16 cellular contexts compared by ENCODE assay signal in the genomic region with DNA sequence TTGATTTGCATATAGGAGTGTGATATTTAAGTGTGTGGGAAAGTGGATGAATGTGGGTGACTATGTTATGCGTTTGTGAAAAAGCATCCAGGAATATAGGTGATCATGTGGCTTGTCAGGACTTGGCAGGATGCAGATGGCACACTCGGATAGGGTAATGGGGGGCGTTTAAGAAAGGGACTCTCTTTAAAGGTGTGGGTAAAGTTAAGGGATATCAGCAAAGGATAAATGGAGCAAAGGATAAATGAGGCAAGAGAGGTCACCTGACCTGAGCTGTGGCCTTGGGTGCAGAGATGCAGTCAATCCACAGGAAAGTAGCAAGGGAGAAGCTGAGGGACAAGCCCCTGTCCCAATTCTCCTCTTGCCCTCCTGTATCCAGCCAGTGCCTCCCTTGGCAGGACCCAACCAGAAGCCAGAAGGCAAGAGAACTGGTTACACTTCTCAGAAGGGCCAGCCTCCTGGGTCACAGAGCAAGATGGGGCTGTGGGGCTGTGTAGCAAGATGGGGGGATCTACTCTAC. TPM values are rescaled to one million over a fixed set of nuclear protein-coding genes. Genes with fewer than 3 reads are reported as not detected.
DNase-seq lines count a peak whose midpoint lies in the region; ATAC-seq and FAIRE-seq lines count a peak whose summit lies in the region.
"Had no signal": no experiment of that assay in that cellular context is flagged by ENCODE, and none has a peak within 500 bp of the region (broad histone marks: within the 10 kb centered on the region; RNA-seq: fewer than 3 reads in every experiment).

No MANE protein-coding gene starts in this region.

- peaks cover 26% of the 10 kb centered on the region for H3K4me1 Mint-ChIP-seq in activated CD4-positive, alpha-beta T cell treated with anti-CD3 and anti-CD28 coated beads for 36 hours
- peaks cover 18% of the 10 kb centered on the region for H3K4me1 Mint-ChIP-seq in activated naive CD8-positive, alpha-beta T cell treated with anti-CD3 and anti-CD28 coated beads, Interleukin-2, amount 50 U/mL, for 24 hours

- peak; percentile 43 for DNase-seq in activated CD4-positive, alpha-beta T cell treated with anti-CD3 and anti-CD28 coated beads for 36 hours
- no peak for DNase-seq in activated CD4-positive, alpha-beta T cell treated with anti-CD3 and anti-CD28 coated beads for 1 hour
- DNase-seq in activated naive CD8-positive, alpha-beta T cell treated with anti-CD3 and anti-CD28 coated beads, Interleukin-2, amount 50 U/mL, for 24 hours = peak; percentile 16
- DNase-seq in GM19239 (ENCODE audit: insufficient read length, low spot score) = no peak
- DNase-seq in COLO829 (ENCODE audit: low spot score) = no peak
- no peak for DNase-seq in DMS79 (lab: John Stamatoyannopoulos, UW)
- DNase-seq: 8988T, activated gamma-delta T cell treated with Interleukin-2 at 50 U/mL for 16 hours, endodermal cell, gastrocnemius medialis, KBM-7, mesenchymal stem cell, NCI-H1436, SW 1271 had no signal

- H3K9me3 Mint-ChIP-seq in activated CD4-positive, alpha-beta T cell treated with anti-CD3 and anti-CD28 coated beads for 36 hours (ENCODE audit: low read depth) = no peaks in the 10 kb centered on the region
- H3K9me3 Mint-ChIP-seq in activated naive CD8-positive, alpha-beta T cell treated with anti-CD3 and anti-CD28 coated beads, Interleukin-2, amount 50 U/mL, for 24 hours = no peaks in the 10 kb centered on the region
- H3K9me3 Mint-ChIP-seq: endodermal cell had no signal

- peak; percentile 3 for ATAC-seq in activated CD4-positive, alpha-beta T cell treated with anti-CD3 and anti-CD28 coated beads for 36 hours
- ATAC-seq in GM21390 (IDR thresholded peaks at IDR 0.05; ENCODE audit: unreplicated experiment) (peak; percentile 16), HG03342 (IDR thresholded peaks at IDR 0.05; ENCODE audit: unreplicated experiment) (peak; percentile 13)
- ATAC-seq in activated naive CD8-positive, alpha-beta T cell treated with anti-CD3 and anti-CD28 coated beads, Interleukin-2, amount 50 U/mL, for 24 hours = no peak
- ATAC-seq: gastrocnemius medialis had no signal

- POLR2A ChIA-PET in activated CD4-positive, alpha-beta T cell treated with anti-CD3 and anti-CD28 coated beads for 36 hours (lab: Charles Lee) = interaction anchor here (0.6 to 1.8 kb wide), 4 partner anchors 11 to 526 kb away, joined by 3 to 13 read pairs (median 4); a partner anchor contains a TSS

- no peak for FAIRE-seq in GM19239 (lab: Jason Lieb, UNC)

- H3K4me3 Mint-ChIP-seq in activated CD4-positive, alpha-beta T cell treated with anti-CD3 and anti-CD28 coated beads for 36 hours = no peak overlapping the region
- peak overlapping the region; percentile 28 for H3K4me3 Mint-ChIP-seq in activated naive CD8-positive, alpha-beta T cell treated with anti-CD3 and anti-CD28 coated beads, Interleukin-2, amount 50 U/mL, for 24 hours
- H3K4me3 Mint-ChIP-seq: endodermal cell had no signal

- CTCF ChIA-PET in activated CD4-positive, alpha-beta T cell treated with anti-CD3 and anti-CD28 coated beads for 36 hours (lab: Charles Lee) = interaction anchor here (1.1 to 1.6 kb wide), 5 partner anchors 21 to 82 kb away, joined by 3 to 10 read pairs (median 4); no protein-coding TSS in a partner anchor

- H3K36me3 Mint-ChIP-seq in activated CD4-positive, alpha-beta T cell treated with anti-CD3 and anti-CD28 coated beads for 36 hours (ENCODE audit: low read depth) = no peaks in the 10 kb centered on the region
- no peaks in the 10 kb centered on the region for H3K36me3 Mint-ChIP-seq in activated naive CD8-positive, alpha-beta T cell treated with anti-CD3 and anti-CD28 coated beads, Interleukin-2, amount 50 U/mL, for 24 hours (ENCODE audit: low read depth)

- no peak overlapping the region for H3K27ac Mint-ChIP-seq in activated CD4-positive, alpha-beta T cell treated with anti-CD3 and anti-CD28 coated beads for 36 hours
- no peak overlapping the region for H3K27ac Mint-ChIP-seq in activated naive CD8-positive, alpha-beta T cell treated with anti-CD3 and anti-CD28 coated beads, Interleukin-2, amount 50 U/mL, for 24 hours
- H3K27ac Mint-ChIP-seq: endodermal cell had no signal

- H3K27me3 Mint-ChIP-seq in activated CD4-positive, alpha-beta T cell treated with anti-CD3 and anti-CD28 coated beads for 36 hours = peaks cover 2% of the 10 kb centered on the region
- H3K27me3 Mint-ChIP-seq in activated naive CD8-positive, alpha-beta T cell treated with anti-CD3 and anti-CD28 coated beads, Interleukin-2, amount 50 U/mL, for 24 hours = peaks cover 19% of the 10 kb centered on the region

- intact Hi-C loops in activated CD4-positive, alpha-beta T cell treated with anti-CD3 and anti-CD28 coated beads for 36 hours (cut with DNase I, micrococcal nuclease) = loop anchor here (1.0 to 5.0 kb wide), 14 partner anchors 24 to 640 kb away; a partner anchor contains a TSS

RNA-seq across cellular contexts. Expression of a gene that starts 47.5 kb away (rescaled TPM):
- 10 to 100 TPM; 38.6 to 45.7 TPM for total RNA-seq in activated CD4-positive, alpha-beta T cell treated with anti-CD3 and anti-CD28 coated beads for 36 hours

Comparison
In these comparisons a context has a peak if more than half of its experiments do, and no peak if none do; other contexts are left out.
1. DNase-seq: peak in activated CD4-positive, alpha-beta T cell treated with anti-CD3 and anti-CD28 coated beads for 36 hours (single experiment) and activated naive CD8-positive, alpha-beta T cell treated with anti-CD3 and anti-CD28 coated beads, Interleukin-2, amount 50 U/mL, for 24 hours (single experiment); none in activated CD4-positive, alpha-beta T cell treated with anti-CD3 and anti-CD28 coated beads for 1 hour (single experiment), GM19239 (single experiment), COLO829 (single experiment) and DMS79 (single experiment).